Comparison of ENCODE assay signal across 8 cellular contexts in the genomic region with DNA sequence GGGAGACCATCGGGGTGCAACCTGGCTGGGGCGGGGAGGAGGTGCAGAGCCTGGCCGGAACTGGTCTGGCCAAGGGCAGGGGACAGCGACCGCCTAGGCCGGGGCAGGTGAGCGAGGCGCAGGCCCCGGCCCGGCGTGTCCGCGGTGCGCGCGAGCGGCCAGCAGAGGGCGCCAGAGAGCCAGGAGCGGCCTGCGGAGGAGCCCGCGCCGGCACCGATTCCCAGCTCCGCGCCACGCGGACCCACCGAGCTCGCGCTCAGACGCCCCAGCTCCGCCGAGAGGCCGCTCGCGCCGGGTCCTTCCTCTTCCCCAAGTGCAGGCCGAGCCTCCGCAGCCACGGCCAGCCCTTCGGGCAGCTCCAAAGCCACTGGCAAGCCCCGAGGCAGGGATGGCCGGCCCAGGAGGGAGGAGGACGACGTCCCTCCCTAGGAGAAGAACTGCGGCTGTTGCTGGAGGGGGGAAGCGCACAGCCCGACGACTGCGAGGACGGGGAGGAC.
A peak's percentile ranks its signal among the peaks of the same experiment; 100 is the strongest.
DNase-seq lines count a peak whose midpoint lies in the region; ATAC-seq and TF ChIP-seq lines count a peak whose summit lies in the region.
"Not testable (repeated sequence)": the region's sequence is repeated elsewhere in the genome, so short reads cannot be mapped to it uniquely, and the experiment has no call there.

No MANE protein-coding gene starts in this region.

- in situ Hi-C loops in gastrocnemius medialis (cut with MboI; ENCODE audit: low sequenced_read_pairs in 4 of 4); transverse colon (cut with MboI; ENCODE audit: low pct_ligation_motif_present in 1 of 4, low pct_unique_long_range_greater_than_20kb in 1 of 4, low sequenced_read_pairs in 3 of 4): not testable (repeated sequence)

- peak; percentile 56 for TF ChIP-seq CTCF in LNCAP (IDR thresholded peaks at IDR 0.05)
- peak; percentile 83 for TF ChIP-seq CTCF in endodermal cell (conservative IDR thresholded peaks at IDR 0.05)
- TF ChIP-seq CTCF in gastrocnemius medialis (IDR thresholded peaks at IDR 0.05 in 4 of 5, conservative IDR thresholded peaks at IDR 0.05 in 1 of 5) = peak in 4 of 5 experiments; percentile 36 to 71 (median 62)
- TF ChIP-seq CTCF in transverse colon (IDR thresholded peaks at IDR 0.05) = peak; percentile 28 to 91 (median 80)

- DNase-seq in EL (peak; percentile 10), T-helper 2 cell (peak in 4 of 5 experiments; percentile 13 to 39 (median 28)), activated gamma-delta T cell treated with Interleukin-2 at 50 U/mL for 16 hours (peak; percentile 9), endodermal cell (peak; percentile 86), left kidney (ENCODE audit: low read depth, low spot score) (peak; percentile 80), transverse colon (peak; percentile 61)
- not testable (repeated sequence) for DNase-seq in gastrocnemius medialis

- H3K9me3 ChIP-seq in endodermal cell (ENCODE audit: control insufficient read depth, low read length); gastrocnemius medialis; transverse colon: not testable (repeated sequence)

- H3K27ac ChIP-seq in endodermal cell (ENCODE audit: low read depth, low read length); gastrocnemius medialis; transverse colon: not testable (repeated sequence)

- H3K4me3 ChIP-seq in endodermal cell (ENCODE audit: low read length) = not testable (repeated sequence)
- H3K4me3 ChIP-seq in gastrocnemius medialis (peak overlapping the region in 3 of 4 donors; percentile 24 to 36 (median 27)), transverse colon (peak overlapping the region in 3 of 4 donors; percentile 22 to 47 (median 35))

- TF ChIP-seq POLR2A in gastrocnemius medialis (IDR thresholded peaks at IDR 0.05); transverse colon (IDR thresholded peaks at IDR 0.05): not testable (repeated sequence)

- not testable (repeated sequence) for H3K4me1 ChIP-seq in endodermal cell (ENCODE audit: control insufficient read depth, insufficient read depth, low read length); gastrocnemius medialis; transverse colon

- peaks cover 37% of the 10 kb centered on the region for H3K27me3 Mint-ChIP-seq in endodermal cell (ENCODE audit: insufficient read depth)

- H3K4me3 Mint-ChIP-seq in endodermal cell = peak overlapping the region; percentile 39

- not testable (repeated sequence) for H3K36me3 Mint-ChIP-seq in endodermal cell (ENCODE audit: low read depth)

- H3K9ac ChIP-seq in endodermal cell (ENCODE audit: extremely low read depth, low read length, poor library complexity, severe bottlenecking) = not testable (repeated sequence)

- 10 to 31% methylated on average over 15 to 52 of the region's 52 CpGs for WGBS in endodermal cell (ENCODE audit: insufficient coverage in 1 of 2, insufficient read length in 1 of 2), 2 experiments
- 3% methylated on average over 46 of the region's 52 CpGs; no CpG with 5 or more reads in 1 of the 2 donors for WGBS in transverse colon (ENCODE audit: low coverage in 1 of 2), 2 donors

- ATAC-seq in gastrocnemius medialis = not testable (repeated sequence)

- not testable (repeated sequence) for H3K36me3 ChIP-seq in endodermal cell (ENCODE audit: control insufficient read depth, insufficient read depth, low read length); gastrocnemius medialis; transverse colon

- H3K9me3 Mint-ChIP-seq in endodermal cell = peaks cover 59% of the 10 kb centered on the region

- not testable (repeated sequence) for H3K27ac Mint-ChIP-seq in endodermal cell

- intact Hi-C loops in gastrocnemius medialis (cut with DNase I; ENCODE audit: low total_unique reads); transverse colon (cut with DNase I; ENCODE audit: low total_unique reads): not testable (repeated sequence)

- TF ChIP-seq EP300 in transverse colon (IDR thresholded peaks at IDR 0.05; ENCODE audit: low read depth) = not testable (repeated sequence)

- not testable (repeated sequence) for H3K4me1 Mint-ChIP-seq in endodermal cell

- H3K27me3 ChIP-seq in endodermal cell (ENCODE audit: control insufficient read depth, insufficient read depth, low read length, poor library complexity, severe bottlenecking) (peaks cover 14% of the 10 kb centered on the region), transverse colon (peaks cover 17% of the 10 kb centered on the region)
- not testable (repeated sequence) for H3K27me3 ChIP-seq in gastrocnemius medialis
